Comparison of ENCODE assay signal across 18 cellular contexts in the genomic region with DNA sequence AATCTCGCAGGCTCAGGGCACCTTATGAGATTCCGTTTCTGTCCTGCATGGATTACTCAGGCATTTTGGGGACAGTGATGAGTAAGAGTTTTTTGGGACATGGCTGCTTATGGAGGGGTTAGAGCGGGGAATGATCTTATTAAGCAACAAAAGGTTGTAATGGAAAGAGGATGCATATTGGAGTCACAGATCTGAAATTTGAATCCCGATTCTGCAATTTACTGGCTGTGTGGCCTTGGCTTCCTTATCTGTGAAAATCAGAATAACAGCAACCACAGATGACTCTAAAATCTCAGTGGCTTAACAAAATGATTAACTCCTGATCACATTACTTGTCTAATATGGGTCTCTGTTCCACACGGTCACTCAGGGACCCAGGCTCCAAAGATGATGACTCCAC.
"Had no signal": no experiment of that assay in that cellular context is flagged by ENCODE, and none has a peak within 500 bp of the region (broad histone marks: within the 10 kb centered on the region; RNA-seq: fewer than 3 reads in every experiment).

No MANE protein-coding gene starts in this region.

- DNase-seq: activated CD4-positive, alpha-beta T cell treated with anti-CD3 and anti-CD28 coated beads, Interleukin-2, amount 10 ng/mL, durations not matched to agents 24 days and 14 days; activated CD8-positive, alpha-beta T cell treated with anti-CD3 and anti-CD28 coated beads, Interleukin-2, amount 10 ng/mL, durations not matched to agents 7 days and 5 days; activated naive CD4-positive, alpha-beta T cell treated with anti-CD3 and anti-CD28 coated beads for 36 hours; activated T-cell treated with anti-CD3 and anti-CD28 coated beads, Interleukin-2, amount 50 U/mL, for 24 hours; anterior cingulate cortex; brain microvascular endothelial cell; cerebellar nuclear complex; cortex of kidney; effector CD4-positive, alpha-beta T cell; immature natural killer cell; kidney glomerular epithelial cell; naive thymus-derived CD8-positive, alpha-beta T cell; stimulated activated CD4-positive, alpha-beta T cell treated with anti-CD3 and anti-CD28 coated beads, Interleukin-2, amount 100 ng/mL, for 24 hours; stimulated activated naive CD4-positive, alpha-beta T cell treated with Interleukin-2 at 50 U/mL for 16 hours had no signal

- H3K36me3 ChIP-seq: brain microvascular endothelial cell, tibial nerve had no signal

- H3K9me3 Mint-ChIP-seq: activated CD4-positive, alpha-beta T cell treated with anti-CD3 and anti-CD28 coated beads, Interleukin-2, amount 10 ng/mL, durations not matched to agents 24 days and 14 days; activated naive CD4-positive, alpha-beta T cell treated with anti-CD3 and anti-CD28 coated beads for 36 hours; activated T-cell treated with anti-CD3 and anti-CD28 coated beads, Interleukin-2, amount 50 U/mL, for 24 hours; activated T-helper 2 cell treated with anti-CD3 and anti-CD28 coated beads, Interferon-gamma antibody, Interleukin-2, Interleukin-4, amounts not matched to agents 10 μg/mL and 5 μg/mL and 100 μg/mL, durations not matched to agents 14 hours and 24 hours and 36 hours; immature natural killer cell; naive thymus-derived CD8-positive, alpha-beta T cell; T-helper 1 cell treated with Interleukin-12 subunit alpha and Interleukin-12 subunit beta and Interleukin-4 antibody, amounts not matched to agents 30 μg/mL and 1 μg/mL, for 36 hours had no signal

- H3K27ac ChIP-seq: brain microvascular endothelial cell, tibial nerve had no signal

- H3K4me3 ChIP-seq: tibial nerve had no signal

- ATAC-seq: activated CD8-positive, alpha-beta T cell treated with anti-CD3 and anti-CD28 coated beads, Interleukin-2, amount 10 ng/mL, durations not matched to agents 7 days and 5 days; esophagus mucosa; naive thymus-derived CD8-positive, alpha-beta T cell had no signal

- H3K27ac Mint-ChIP-seq: activated CD4-positive, alpha-beta T cell treated with anti-CD3 and anti-CD28 coated beads, Interleukin-2, amount 10 ng/mL, durations not matched to agents 24 days and 14 days; activated CD8-positive, alpha-beta T cell treated with anti-CD3 and anti-CD28 coated beads, Interleukin-2, amount 10 ng/mL, durations not matched to agents 7 days and 5 days; activated naive CD4-positive, alpha-beta T cell treated with anti-CD3 and anti-CD28 coated beads for 36 hours; activated T-cell treated with anti-CD3 and anti-CD28 coated beads, Interleukin-2, amount 50 U/mL, for 24 hours; activated T-helper 2 cell treated with anti-CD3 and anti-CD28 coated beads, Interferon-gamma antibody, Interleukin-2, Interleukin-4, amounts not matched to agents 10 μg/mL and 5 μg/mL and 100 μg/mL, durations not matched to agents 14 hours and 24 hours and 36 hours; immature natural killer cell; naive thymus-derived CD8-positive, alpha-beta T cell; T-helper 1 cell treated with Interleukin-12 subunit alpha and Interleukin-12 subunit beta and Interleukin-4 antibody, amounts not matched to agents 30 μg/mL and 1 μg/mL, for 36 hours had no signal

- H3K36me3 Mint-ChIP-seq: immature natural killer cell had no signal

- H3K9me3 ChIP-seq: tibial nerve had no signal

- H3K4me3 Mint-ChIP-seq: activated CD4-positive, alpha-beta T cell treated with anti-CD3 and anti-CD28 coated beads, Interleukin-2, amount 10 ng/mL, durations not matched to agents 24 days and 14 days; activated CD8-positive, alpha-beta T cell treated with anti-CD3 and anti-CD28 coated beads, Interleukin-2, amount 10 ng/mL, durations not matched to agents 7 days and 5 days; activated naive CD4-positive, alpha-beta T cell treated with anti-CD3 and anti-CD28 coated beads for 36 hours; activated T-cell treated with anti-CD3 and anti-CD28 coated beads, Interleukin-2, amount 50 U/mL, for 24 hours; immature natural killer cell; naive thymus-derived CD8-positive, alpha-beta T cell; T-helper 1 cell treated with Interleukin-12 subunit alpha and Interleukin-12 subunit beta and Interleukin-4 antibody, amounts not matched to agents 30 μg/mL and 1 μg/mL, for 36 hours had no signal
